Comparison of ENCODE assay signal across 1 cellular context in genomic region chr14:77320238-77320935, GRCh38.
A peak's percentile ranks its signal among the peaks of the same experiment; 100 is the strongest.
TF ChIP-seq lines count a peak whose summit lies in the region.

POMT2 (minus strand) TSS chr14:77320883; CDS start chr14:77320681, 202 bp downstream.

TF ChIP-seq in H1, 55 proteins besides CTCF, POLR2A, EP300 and RAD21:
- TF ChIP-seq JUN (IDR thresholded peaks at IDR 0.05; ENCODE audit: low read depth, low read length) (no peak), CREB1 (IDR thresholded peaks at IDR 0.05) (peak; percentile 57; the same call in 1 of the 2 replicates), SIN3A (conservative IDR thresholded peaks at IDR 0.05 in 1 of 2, IDR thresholded peaks at IDR 0.05 in 1 of 2; ENCODE audit: low read depth in 1 of 2, low read length in 2 of 2) (peak in 1 of 2 experiments; percentile 93; a peak in 2 of 4 replicates), E2F6 (IDR thresholded peaks at IDR 0.05) (peak; percentile 54; the same call in 1 of the 2 replicates), TAF1 (IDR thresholded peaks at IDR 0.05; ENCODE audit: low read depth, low read length) (peak; percentile 49; the same call in 1 of the 2 replicates), PHF8 (conservative IDR thresholded peaks at IDR 0.05; ENCODE audit: low read depth, low read length) (peak; percentile 84), ASH2L (IDR thresholded peaks at IDR 0.05; ENCODE audit: low read length) (peak; percentile 57), CTBP2 (IDR thresholded peaks at IDR 0.05; ENCODE audit: borderline replicate concordance, insufficient read depth, insufficient read length, low read length) (no peak), ATF2 (IDR thresholded peaks at IDR 0.05; ENCODE audit: low read length) (no peak), SP1 (IDR thresholded peaks at IDR 0.05; ENCODE audit: low read depth, low read length) (peak; percentile 61), POU5F1 (IDR thresholded peaks at IDR 0.05; ENCODE audit: low read depth, low read length) (no peak), GTF2F1 (IDR thresholded peaks at IDR 0.05; ENCODE audit: borderline replicate concordance, low read depth, low read length) (no peak), SRF (IDR thresholded peaks at IDR 0.05; ENCODE audit: low read depth, low read length) (no peak), KDM4A (IDR thresholded peaks at IDR 0.05; ENCODE audit: low read depth, low read length, severe bottlenecking) (peak; percentile 34), HDAC2 (IDR thresholded peaks at IDR 0.05; ENCODE audit: borderline replicate concordance in 1 of 2, low read depth in 2 of 2, low read length in 2 of 2) (peak in 1 of 2 experiments; percentile 84; a peak in 1 of 4 replicates), POLR2AphosphoS5 (IDR thresholded peaks at IDR 0.05; ENCODE audit: low read depth, low read length) (peak; percentile 70)
